ENCODE assay signal across 21 cellular contexts in the genomic region with DNA sequence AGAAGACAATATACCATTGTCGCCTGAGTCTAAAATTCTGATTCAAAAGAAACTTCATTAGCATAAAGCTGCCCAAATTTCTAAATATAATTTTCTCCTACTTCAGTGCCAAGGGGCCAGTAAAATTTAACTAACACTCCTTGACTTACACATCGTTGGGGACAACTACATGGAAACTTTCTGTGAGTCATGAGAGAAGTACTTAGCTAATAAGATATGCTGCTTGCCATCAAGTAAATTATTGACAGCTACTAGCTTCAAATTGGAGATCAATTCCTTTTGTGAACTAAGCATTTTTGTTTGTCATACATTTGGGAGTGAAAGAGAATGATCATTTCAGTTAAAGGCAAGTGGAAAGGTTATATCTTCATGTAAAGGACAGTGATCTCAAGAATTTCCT.
DNase-seq lines count a peak whose midpoint lies in the region; ATAC-seq and TF ChIP-seq lines count a peak whose summit lies in the region.
"Had no signal": no experiment of that assay in that cellular context is flagged by ENCODE, and none has a peak within 500 bp of the region (broad histone marks: within the 10 kb centered on the region; RNA-seq: fewer than 3 reads in every experiment).

No MANE protein-coding gene starts in this region.

- H3K18ac ChIP-seq in mesendoderm (ENCODE audit: low read length) = no peak overlapping the region

- H4K5ac ChIP-seq in mesendoderm (ENCODE audit: low read length) = no peak overlapping the region

- no peak overlapping the region for H3K27ac ChIP-seq in mesendoderm (ENCODE audit: low read depth, low read length)
- H3K27ac ChIP-seq in osteoblast (ENCODE audit: low read depth, low read length) = no peak overlapping the region
- H3K27ac ChIP-seq: BLaER1 treated with 17β-estradiol and CSF1 and Interleukin-3, amounts not matched to agents 10 nM and 100 nM; GM23248 had no signal

- WGBS in mesendoderm (ENCODE audit: extremely low coverage, insufficient coverage, low lambda C conversion rate) = no CpG with 5 or more reads among the region's 2 CpGs

- H3K79me2 ChIP-seq in mesendoderm (ENCODE audit: control insufficient read depth, insufficient read depth, low read length) (no peaks in the 10 kb centered on the region), osteoblast (ENCODE audit: insufficient read depth, low read length) (no peaks in the 10 kb centered on the region)

- H3K56ac ChIP-seq in mesendoderm (ENCODE audit: low read length) = no peak overlapping the region

- H4K20me1 ChIP-seq in osteoblast (ENCODE audit: insufficient read depth, low read length) = no peaks in the 10 kb centered on the region
- H4K20me1 ChIP-seq: BLaER1 treated with 17β-estradiol and CSF1 and Interleukin-3, amounts not matched to agents 10 nM and 100 nM had no signal

- H3K4me1 ChIP-seq in mesendoderm (ENCODE audit: control insufficient read depth, low read depth, low read length) (no peaks in the 10 kb centered on the region), osteoblast (ENCODE audit: insufficient read depth, low read length) (no peaks in the 10 kb centered on the region)
- H3K4me1 ChIP-seq: BLaER1 treated with 17β-estradiol and CSF1 and Interleukin-3, amounts not matched to agents 10 nM and 100 nM had no signal

- no peak overlapping the region for H3K9ac ChIP-seq in mesendoderm (ENCODE audit: low read length)
- H3K9ac ChIP-seq: BLaER1 treated with 17β-estradiol and CSF1 and Interleukin-3, amounts not matched to agents 10 nM and 100 nM; GM23248 had no signal

- no peaks in the 10 kb centered on the region for H3K9me3 ChIP-seq in osteoblast (ENCODE audit: low read depth, low read length)
- H3K9me3 ChIP-seq: BE2C; BLaER1 treated with 17β-estradiol and CSF1 and Interleukin-3, amounts not matched to agents 10 nM and 100 nM had no signal

- no peak for ATAC-seq in GM18498 (IDR thresholded peaks at IDR 0.05; ENCODE audit: unreplicated experiment)
- ATAC-seq: HCT116 had no signal

- H3K4ac ChIP-seq in mesendoderm (ENCODE audit: low read depth, low read length) = no peak overlapping the region

- no peaks in the 10 kb centered on the region for H3K27me3 ChIP-seq in mesendoderm (ENCODE audit: insufficient read depth, low read length, poor library complexity)
- no peaks in the 10 kb centered on the region for H3K27me3 ChIP-seq in osteoblast (ENCODE audit: insufficient read depth, low read length)
- H3K27me3 ChIP-seq: BE2C; BLaER1 treated with 17β-estradiol and CSF1 and Interleukin-3, amounts not matched to agents 10 nM and 100 nM had no signal

- H2AK5ac ChIP-seq in mesendoderm (ENCODE audit: low read length) = no peak overlapping the region

- H2AFZ ChIP-seq in osteoblast (ENCODE audit: low read length) = no peak overlapping the region
- H2AFZ ChIP-seq: GM23248 had no signal

- TF ChIP-seq CTCF in epithelial cell of proximal tubule (conservative IDR thresholded peaks at IDR 0.05; ENCODE audit: low read depth, low read length) (no peak), osteoblast (IDR thresholded peaks at IDR 0.05; ENCODE audit: extremely low read depth, low read depth, low read length) (no peak), GM20000 (IDR thresholded peaks at IDR 0.05; ENCODE audit: extremely low read depth, missing control alignments) (no peak)

- H3K4me3 ChIP-seq in epithelial cell of proximal tubule (ENCODE audit: low read depth, low read length) (no peak overlapping the region), mesendoderm (ENCODE audit: low read length) (no peak overlapping the region), osteoblast (ENCODE audit: insufficient read depth, low read length) (no peak overlapping the region)
- H3K4me3 ChIP-seq: BLaER1 treated with 17β-estradiol and CSF1 and Interleukin-3, amounts not matched to agents 10 nM and 100 nM; GM23248 had no signal

- no peak overlapping the region for H2BK5ac ChIP-seq in mesendoderm (ENCODE audit: low read length)

- H3K4me2 ChIP-seq in mesendoderm (ENCODE audit: low read length) (no peak overlapping the region), osteoblast (ENCODE audit: insufficient read depth, low read length) (no peak overlapping the region)
- H3K4me2 ChIP-seq: BLaER1 treated with 17β-estradiol and CSF1 and Interleukin-3, amounts not matched to agents 10 nM and 100 nM had no signal

- H3K36me3 ChIP-seq in mesendoderm (ENCODE audit: control insufficient read depth, insufficient read depth, low read length) (no peaks in the 10 kb centered on the region), osteoblast (ENCODE audit: insufficient read depth, low read length) (no peaks in the 10 kb centered on the region)
- H3K36me3 ChIP-seq: BE2C; BLaER1 treated with 17β-estradiol and CSF1 and Interleukin-3, amounts not matched to agents 10 nM and 100 nM had no signal

- no peak overlapping the region for H2BK15ac ChIP-seq in mesendoderm (replicated peaks; ENCODE audit: low read depth)

- H2BK120ac ChIP-seq in mesendoderm (ENCODE audit: low read depth, low read length) = no peak overlapping the region

- DNase-seq in ACHN = peak; percentile 73
- peak; percentile 58 for DNase-seq in epithelial cell of proximal tubule (ENCODE audit: low read depth)
- DNase-seq in kidney glomerular epithelial cell (lab: John Stamatoyannopoulos, UW) = peak; percentile 5
- DNase-seq in mesendoderm = peak; percentile 3
- DNase-seq in osteoblast (ENCODE audit: insufficient read length, low spot score, missing footprints) = no peak
- no peak for DNase-seq in T-helper 2 cell
- DNase-seq in GM20000 (ENCODE audit: low spot score) = no peak
- DNase-seq: 8988T; AML-193; BE2C; Calu3; CD4-positive, alpha-beta T cell; CD8-positive, alpha-beta memory T cell; DMS53; DMS79 treated with DMSO at 0.1 percent for 48 hours; GF-D8; GM23248; H9 had no signal

- no peaks in the 10 kb centered on the region for H3K79me1 ChIP-seq in mesendoderm (ENCODE audit: low read length)

- no peak overlapping the region for H4K8ac ChIP-seq in mesendoderm (ENCODE audit: low read depth, low read length)

- in situ Hi-C loops in ACHN (cut with HindIII; ENCODE audit: low pct_ligation_motif_present, low pct_unique_long_range_greater_than_20kb, low sequenced_read_pairs) = no loop called here

- no peak overlapping the region for H3K23ac ChIP-seq in mesendoderm (ENCODE audit: low read length)

Comparison
In these comparisons a context has a peak if more than half of its experiments do, and no peak if none do; other contexts are left out.
1. DNase-seq: peak in ACHN (single experiment), epithelial cell of proximal tubule (single experiment), kidney glomerular epithelial cell (single experiment) and mesendoderm (single experiment); none in osteoblast (single experiment), T-helper 2 cell (0 of 5) and GM20000 (single experiment).